ENCODE assay signal across 7 cellular contexts in the genomic region with DNA sequence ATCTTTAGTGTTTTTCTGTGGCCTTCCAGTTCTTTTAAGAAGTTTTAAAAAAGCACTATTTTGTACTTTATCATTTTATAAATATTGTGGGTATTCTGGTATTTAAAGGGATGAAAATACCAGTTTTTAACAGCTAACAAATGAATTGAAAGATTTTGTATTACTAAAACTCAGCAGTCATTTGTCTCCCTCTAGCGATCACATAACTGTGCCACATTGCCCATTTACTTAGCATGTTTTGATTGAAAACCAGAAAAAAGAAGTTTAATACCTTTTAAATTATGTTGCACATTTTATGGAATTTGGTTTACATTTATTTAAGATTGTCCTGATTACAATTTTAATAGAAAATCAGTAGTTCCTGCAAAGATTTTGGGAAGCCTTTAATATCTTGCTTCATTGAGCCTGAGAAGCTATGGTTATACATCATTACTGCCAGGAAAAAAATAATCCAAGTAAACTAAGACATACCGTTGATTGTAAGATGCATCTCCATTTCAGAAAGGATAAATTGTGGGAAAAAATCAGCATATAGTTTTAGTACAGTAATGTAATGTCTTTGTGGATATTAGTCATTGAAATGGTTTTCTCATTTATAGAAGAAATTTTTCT. TPM values are rescaled to one million over a fixed set of nuclear protein-coding genes. Genes with fewer than 3 reads are reported as not detected.
DNase-seq lines count a peak whose midpoint lies in the region; ATAC-seq, FAIRE-seq and TF ChIP-seq lines count a peak whose summit lies in the region.

No MANE protein-coding gene starts in this region.

- no peaks in the 10 kb centered on the region for H3F3A ChIP-seq in PC-3 (ENCODE audit: low read length, unreplicated experiment)

- DNase-seq in GM13977 (ENCODE audit: low spot score) (no peak), PC-3 (peak; percentile 70), fibroblast of mammary gland (ENCODE audit: low read depth) (peak; percentile 64), skeletal muscle cell (ENCODE audit: low read depth) (peak; percentile 7), DMS153 treated with DMSO at 0.1 percent for 48 hours (lab: John Stamatoyannopoulos, UW; ENCODE audit: unreplicated experiment) (no peak), GM19239 (ENCODE audit: insufficient read length, low spot score) (no peak)
- DNase-seq in stimulated activated effector memory CD8-positive, alpha-beta T cell treated with anti-CD3 and anti-CD28 coated beads, Interleukin-12 subunit alpha, Interleukin-12 subunit beta, amount 100 ng/mL, for 72 hours (ENCODE audit: low spot score in 2 of 2) = no peak

- H3K9me3 Mint-ChIP-seq in stimulated activated effector memory CD8-positive, alpha-beta T cell treated with anti-CD3 and anti-CD28 coated beads, Interleukin-12 subunit alpha, Interleukin-12 subunit beta, amount 100 ng/mL, for 72 hours = no peaks in the 10 kb centered on the region

- no peak overlapping the region for H3K27ac Mint-ChIP-seq in stimulated activated effector memory CD8-positive, alpha-beta T cell treated with anti-CD3 and anti-CD28 coated beads, Interleukin-12 subunit alpha, Interleukin-12 subunit beta, amount 100 ng/mL, for 72 hours

- FAIRE-seq in GM19239 (lab: Jason Lieb, UNC) = no peak

- H3K36me3 ChIP-seq in PC-3 (ENCODE audit: low read depth, low read length) = peaks cover 8% of the 10 kb centered on the region; the same call in 1 of the 2 replicates

- H3K4me1 Mint-ChIP-seq in stimulated activated effector memory CD8-positive, alpha-beta T cell treated with anti-CD3 and anti-CD28 coated beads, Interleukin-12 subunit alpha, Interleukin-12 subunit beta, amount 100 ng/mL, for 72 hours = peaks cover 23% of the 10 kb centered on the region

- no peaks in the 10 kb centered on the region for H3K9me2 ChIP-seq in PC-3 (replicated peaks; ENCODE audit: low read length)

- no peaks in the 10 kb centered on the region for H3K27me3 ChIP-seq in PC-3 (ENCODE audit: low read length)

- TF ChIP-seq CTCF in GM13977 (IDR thresholded peaks at IDR 0.05; ENCODE audit: extremely low read depth, insufficient read depth, missing control alignments) (peak; percentile 53), PC-3 (conservative IDR thresholded peaks at IDR 0.05; ENCODE audit: low read depth, low read length) (peak; percentile 91), fibroblast of mammary gland (conservative IDR thresholded peaks at IDR 0.05; ENCODE audit: control insufficient read depth, insufficient read depth, low read depth, low read length) (peak; percentile 72)

- no peak overlapping the region for H3K4me3 Mint-ChIP-seq in stimulated activated effector memory CD8-positive, alpha-beta T cell treated with anti-CD3 and anti-CD28 coated beads, Interleukin-12 subunit alpha, Interleukin-12 subunit beta, amount 100 ng/mL, for 72 hours

- H3K79me2 ChIP-seq in PC-3 (ENCODE audit: low read length) = peaks cover 82% of the 10 kb centered on the region

- CTCF ChIA-PET in PC-3 (lab: Charles Lee) = interaction anchor here (0.6 to 2.6 kb wide), 10 partner anchors 12 to 851 kb away, joined by 3 to 44 read pairs (median 4); a partner anchor contains a TSS

- no peak overlapping the region for H3K4me3 ChIP-seq in PC-3 (ENCODE audit: low read length)
- H3K4me3 ChIP-seq in fibroblast of mammary gland (ENCODE audit: control insufficient read depth, low read depth, low read length) = no peak overlapping the region
- H3K4me3 ChIP-seq in skeletal muscle cell (ENCODE audit: low read depth, low read length) = no peak overlapping the region

- POLR2A ChIA-PET in PC-3 (lab: Charles Lee; ENCODE audit: unreplicated experiment) = interaction anchor here (0.5 to 0.9 kb wide), 3 partner anchors 12 to 603 kb away, joined by 3 to 10 read pairs (median 3); no protein-coding TSS in a partner anchor

- H4K20me1 ChIP-seq in PC-3 (ENCODE audit: low read length) = 0 out of 2 replicates have a peak, but pooled peaks cover 3% of the 10 kb centered on the region

- no peak overlapping the region for H3K27ac ChIP-seq in PC-3 (ENCODE audit: low read length)

- H3K4me2 ChIP-seq in PC-3 (ENCODE audit: low read length) = no peak overlapping the region

- H3K36me3 Mint-ChIP-seq in stimulated activated effector memory CD8-positive, alpha-beta T cell treated with anti-CD3 and anti-CD28 coated beads, Interleukin-12 subunit alpha, Interleukin-12 subunit beta, amount 100 ng/mL, for 72 hours = peaks cover 80% of the 10 kb centered on the region

- H3K4me1 ChIP-seq in PC-3 (ENCODE audit: insufficient read depth, low read length) = peaks cover 38% of the 10 kb centered on the region

- intact Hi-C loops in PC-3 (cut with micrococcal nuclease) = loop anchor here (1.0 kb wide), 2 partner anchors 30 to 86 kb away; no protein-coding TSS in a partner anchor

- BruUV-seq in PC-3 (replicated peaks; lab: Mats Ljungman, UMichigan) = no TSS peak

- peak; percentile 58; the same call in 1 of the 2 replicates for ATAC-seq in PC-3
- ATAC-seq in stimulated activated effector memory CD8-positive, alpha-beta T cell treated with anti-CD3 and anti-CD28 coated beads, Interleukin-12 subunit alpha, Interleukin-12 subunit beta, amount 100 ng/mL, for 72 hours = no peak

- no peaks in the 10 kb centered on the region for H3K9me3 ChIP-seq in PC-3 (ENCODE audit: low read length)

- H3K9ac ChIP-seq in PC-3 (ENCODE audit: low read length) = no peak overlapping the region

- no peak overlapping the region for H2AFZ ChIP-seq in PC-3 (ENCODE audit: low read length)

- in situ Hi-C loops in GM13977 (cut with MboI; ENCODE audit: low pct_unique_long_range_greater_than_20kb, low sequenced_read_pairs, unreplicated experiment) = no loop called here

RNA-seq across cellular contexts. Expression of a gene that starts 34.9 kb away (rescaled TPM):
- 49.5 and 58.5 TPM in 2 replicates for total RNA-seq in PC-3 (2014; rRNA removed)

Comparison
In these comparisons a context has a peak if more than half of its experiments do, and no peak if none do; other contexts are left out.
1. DNase-seq: peak in PC-3 (single experiment), fibroblast of mammary gland (single experiment) and skeletal muscle cell (single experiment); none in GM13977 (single experiment), stimulated activated effector memory CD8-positive, alpha-beta T cell treated with anti-CD3 and anti-CD28 coated beads, Interleukin-12 subunit alpha, Interleukin-12 subunit beta, amount 100 ng/mL, for 72 hours (0 of 2), DMS153 treated with DMSO at 0.1 percent for 48 hours (single experiment) and GM19239 (single experiment).
2. Peak in every context shown above with its lines, with median percentiles within 50 percentile points of each other: CTCF ChIP-seq.